1 cellular context compared by ENCODE assay signal in the genomic region with DNA sequence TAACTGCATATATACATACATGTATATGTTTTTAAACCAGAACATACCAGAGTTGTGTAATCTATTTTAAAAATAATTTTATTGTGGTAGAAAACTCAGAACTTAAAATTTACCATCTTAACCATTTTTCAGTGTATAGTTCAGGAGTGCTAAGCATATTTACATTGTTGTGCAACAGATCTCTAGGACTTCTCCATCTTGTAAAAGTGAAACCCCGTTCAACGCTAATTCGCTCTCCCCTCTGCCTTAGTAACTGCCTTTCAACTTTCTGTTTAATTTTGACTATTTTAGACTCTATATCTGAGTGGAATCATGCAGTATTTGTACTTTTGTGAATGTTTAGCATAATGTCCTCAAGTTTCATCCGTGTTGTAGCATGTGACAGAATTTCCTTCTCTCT.
TF ChIP-seq lines count a peak whose summit lies in the region.

No MANE protein-coding gene starts in this region.

TF ChIP-seq in HepG2, 621 proteins besides CTCF, POLR2A, EP300 and RAD21 (continued from another document and continues in another):
- TF ChIP-seq, protein P1, sequence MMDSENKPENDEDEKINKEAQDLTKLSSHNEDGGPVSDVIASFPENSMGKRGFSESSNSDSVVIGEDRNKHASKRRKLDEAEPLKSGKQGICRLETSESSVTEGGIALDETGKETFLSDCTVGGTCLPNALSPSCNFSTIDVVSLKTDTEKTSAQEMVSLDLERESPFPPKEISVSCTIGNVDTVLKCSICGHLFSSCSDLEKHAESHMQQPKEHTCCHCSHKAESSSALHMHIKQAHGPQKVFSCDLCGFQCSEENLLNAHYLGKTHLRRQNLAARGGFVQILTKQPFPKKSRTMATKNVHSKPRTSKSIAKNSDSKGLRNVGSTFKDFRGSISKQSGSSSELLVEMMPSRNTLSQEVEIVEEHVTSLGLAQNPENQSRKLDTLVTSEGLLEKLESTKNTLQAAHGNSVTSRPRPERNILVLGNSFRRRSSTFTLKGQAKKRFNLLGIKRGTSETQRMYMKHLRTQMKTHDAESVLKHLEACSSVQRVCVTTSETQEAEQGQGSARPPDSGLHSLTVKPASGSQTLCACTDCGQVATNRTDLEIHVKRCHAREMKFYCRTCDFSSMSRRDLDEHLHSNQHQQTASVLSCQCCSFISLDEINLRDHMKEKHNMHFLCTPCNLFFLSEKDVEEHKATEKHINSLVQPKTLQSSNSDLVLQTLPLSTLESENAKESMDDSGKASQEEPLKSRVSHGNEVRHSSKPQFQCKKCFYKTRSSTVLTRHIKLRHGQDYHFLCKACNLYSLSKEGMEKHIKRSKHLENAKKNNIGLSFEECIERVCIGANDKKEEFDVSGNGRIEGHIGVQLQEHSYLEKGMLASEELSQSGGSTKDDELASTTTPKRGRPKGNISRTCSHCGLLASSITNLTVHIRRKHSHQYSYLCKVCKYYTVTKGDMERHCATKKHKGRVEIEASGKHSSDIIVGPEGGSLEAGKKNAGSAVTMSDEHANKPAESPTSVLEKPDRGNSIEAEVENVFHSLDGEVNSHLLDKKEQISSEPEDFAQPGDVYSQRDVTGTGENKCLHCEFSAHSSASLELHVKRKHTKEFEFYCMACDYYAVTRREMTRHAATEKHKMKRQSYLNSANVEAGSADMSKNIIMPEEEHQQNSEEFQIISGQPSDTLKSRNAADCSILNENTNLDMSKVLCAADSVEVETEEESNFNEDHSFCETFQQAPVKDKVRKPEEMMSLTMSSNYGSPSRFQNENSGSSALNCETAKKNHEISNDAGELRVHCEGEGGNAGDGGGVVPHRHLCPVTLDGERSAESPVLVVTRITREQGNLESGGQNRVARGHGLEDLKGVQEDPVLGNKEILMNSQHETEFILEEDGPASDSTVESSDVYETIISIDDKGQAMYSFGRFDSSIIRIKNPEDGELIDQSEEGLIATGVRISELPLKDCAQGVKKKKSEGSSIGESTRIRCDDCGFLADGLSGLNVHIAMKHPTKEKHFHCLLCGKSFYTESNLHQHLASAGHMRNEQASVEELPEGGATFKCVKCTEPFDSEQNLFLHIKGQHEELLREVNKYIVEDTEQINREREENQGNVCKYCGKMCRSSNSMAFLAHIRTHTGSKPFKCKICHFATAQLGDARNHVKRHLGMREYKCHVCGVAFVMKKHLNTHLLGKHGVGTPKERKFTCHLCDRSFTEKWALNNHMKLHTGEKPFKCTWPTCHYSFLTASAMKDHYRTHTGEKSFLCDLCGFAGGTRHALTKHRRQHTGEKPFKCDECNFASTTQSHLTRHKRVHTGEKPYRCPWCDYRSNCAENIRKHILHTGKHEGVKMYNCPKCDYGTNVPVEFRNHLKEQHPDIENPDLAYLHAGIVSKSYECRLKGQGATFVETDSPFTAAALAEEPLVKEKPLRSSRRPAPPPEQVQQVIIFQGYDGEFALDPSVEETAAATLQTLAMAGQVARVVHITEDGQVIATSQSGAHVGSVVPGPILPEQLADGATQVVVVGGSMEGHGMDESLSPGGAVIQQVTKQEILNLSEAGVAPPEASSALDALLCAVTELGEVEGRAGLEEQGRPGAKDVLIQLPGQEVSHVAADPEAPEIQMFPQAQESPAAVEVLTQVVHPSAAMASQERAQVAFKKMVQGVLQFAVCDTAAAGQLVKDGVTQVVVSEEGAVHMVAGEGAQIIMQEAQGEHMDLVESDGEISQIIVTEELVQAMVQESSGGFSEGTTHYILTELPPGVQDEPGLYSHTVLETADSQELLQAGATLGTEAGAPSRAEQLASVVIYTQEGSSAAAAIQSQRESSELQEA (CRISPR knock-in tag; IDR thresholded peaks at IDR 0.05; ENCODE audit: not compliant biosample characterization), result no peak
- TF ChIP-seq MTF1 (CRISPR knock-in tag; IDR thresholded peaks at IDR 0.05) (no peak), FOXC1 (CRISPR knock-in tag; IDR thresholded peaks at IDR 0.05; ENCODE audit: borderline replicate concordance) (no peak), ZNF382 (CRISPR knock-in tag; IDR thresholded peaks at IDR 0.05; ENCODE audit: borderline replicate concordance) (no peak), ZFYVE20 (CRISPR knock-in tag; IDR thresholded peaks at IDR 0.05; ENCODE audit: borderline replicate concordance, low read depth) (no peak), CEBPG (CRISPR knock-in tag; IDR thresholded peaks at IDR 0.05) (peak; percentile 78), ZBTB7A (CRISPR knock-in tag; IDR thresholded peaks at IDR 0.05) (no peak), TCF12 (IDR thresholded peaks at IDR 0.05) (no peak), TCF12 (CRISPR knock-in tag; IDR thresholded peaks at IDR 0.05) (no peak), EHMT2 (IDR thresholded peaks at IDR 0.05; ENCODE audit: borderline replicate concordance, low read depth, low read length) (no peak), USF2 (IDR thresholded peaks at IDR 0.05; ENCODE audit: low read depth, low read length) (no peak), USF2 (CRISPR knock-in tag; IDR thresholded peaks at IDR 0.05; ENCODE audit: borderline replicate concordance) (no peak), MED13 (CRISPR knock-in tag; IDR thresholded peaks at IDR 0.05) (no peak), CCAR2 (optimal IDR thresholded peaks at IDR 0.05; ENCODE audit: low read depth, low read length) (no peak), RCOR2 (CRISPR knock-in tag; IDR thresholded peaks at IDR 0.05) (no peak), FOXA3 (CRISPR knock-in tag; IDR thresholded peaks at IDR 0.05) (peak; percentile 66), FOXA1 (IDR thresholded peaks at IDR 0.05) (no peak), FOXA1 (CRISPR knock-in tag; IDR thresholded peaks at IDR 0.05) (peak; percentile 42; the same call in 1 of the 2 replicates), HNF4A (CRISPR knock-in tag; IDR thresholded peaks at IDR 0.05) (no peak), ZNF670 (CRISPR knock-in tag; IDR thresholded peaks at IDR 0.05; ENCODE audit: borderline replicate concordance) (no peak), JDP2 (CRISPR knock-in tag; IDR thresholded peaks at IDR 0.05; ENCODE audit: borderline replicate concordance) (no peak), ARHGAP35 (CRISPR knock-in tag; IDR thresholded peaks at IDR 0.05; ENCODE audit: borderline replicate concordance) (no peak), CEBPB (IDR thresholded peaks at IDR 0.05; ENCODE audit: borderline replicate concordance, low read depth, low read length) (peak; percentile 69; the same call in 1 of the 2 replicates), SKI (IDR thresholded peaks at IDR 0.05; ENCODE audit: partially characterized antibody) (no peak), ZNF780A (CRISPR knock-in tag; IDR thresholded peaks at IDR 0.05) (no peak), NFE2L1 (CRISPR knock-in tag; IDR thresholded peaks at IDR 0.05; ENCODE audit: borderline replicate concordance) (no peak), ZNF691 (CRISPR knock-in tag; IDR thresholded peaks at IDR 0.05; ENCODE audit: borderline replicate concordance, low read depth) (no peak), ZKSCAN1 (IDR thresholded peaks at IDR 0.05; ENCODE audit: low read length) (no peak), ZNF335 (CRISPR knock-in tag; IDR thresholded peaks at IDR 0.05) (no peak), NCOA1 (CRISPR knock-in tag; IDR thresholded peaks at IDR 0.05) (no peak), HOXA9 (CRISPR knock-in tag; IDR thresholded peaks at IDR 0.05; ENCODE audit: borderline replicate concordance) (no peak), ZNF782 (CRISPR knock-in tag; IDR thresholded peaks at IDR 0.05; ENCODE audit: borderline replicate concordance) (no peak), HMG20A (CRISPR knock-in tag; IDR thresholded peaks at IDR 0.05; ENCODE audit: borderline replicate concordance) (peak; percentile 38; the same call in 1 of the 2 replicates)
- TF ChIP-seq, protein P2, sequence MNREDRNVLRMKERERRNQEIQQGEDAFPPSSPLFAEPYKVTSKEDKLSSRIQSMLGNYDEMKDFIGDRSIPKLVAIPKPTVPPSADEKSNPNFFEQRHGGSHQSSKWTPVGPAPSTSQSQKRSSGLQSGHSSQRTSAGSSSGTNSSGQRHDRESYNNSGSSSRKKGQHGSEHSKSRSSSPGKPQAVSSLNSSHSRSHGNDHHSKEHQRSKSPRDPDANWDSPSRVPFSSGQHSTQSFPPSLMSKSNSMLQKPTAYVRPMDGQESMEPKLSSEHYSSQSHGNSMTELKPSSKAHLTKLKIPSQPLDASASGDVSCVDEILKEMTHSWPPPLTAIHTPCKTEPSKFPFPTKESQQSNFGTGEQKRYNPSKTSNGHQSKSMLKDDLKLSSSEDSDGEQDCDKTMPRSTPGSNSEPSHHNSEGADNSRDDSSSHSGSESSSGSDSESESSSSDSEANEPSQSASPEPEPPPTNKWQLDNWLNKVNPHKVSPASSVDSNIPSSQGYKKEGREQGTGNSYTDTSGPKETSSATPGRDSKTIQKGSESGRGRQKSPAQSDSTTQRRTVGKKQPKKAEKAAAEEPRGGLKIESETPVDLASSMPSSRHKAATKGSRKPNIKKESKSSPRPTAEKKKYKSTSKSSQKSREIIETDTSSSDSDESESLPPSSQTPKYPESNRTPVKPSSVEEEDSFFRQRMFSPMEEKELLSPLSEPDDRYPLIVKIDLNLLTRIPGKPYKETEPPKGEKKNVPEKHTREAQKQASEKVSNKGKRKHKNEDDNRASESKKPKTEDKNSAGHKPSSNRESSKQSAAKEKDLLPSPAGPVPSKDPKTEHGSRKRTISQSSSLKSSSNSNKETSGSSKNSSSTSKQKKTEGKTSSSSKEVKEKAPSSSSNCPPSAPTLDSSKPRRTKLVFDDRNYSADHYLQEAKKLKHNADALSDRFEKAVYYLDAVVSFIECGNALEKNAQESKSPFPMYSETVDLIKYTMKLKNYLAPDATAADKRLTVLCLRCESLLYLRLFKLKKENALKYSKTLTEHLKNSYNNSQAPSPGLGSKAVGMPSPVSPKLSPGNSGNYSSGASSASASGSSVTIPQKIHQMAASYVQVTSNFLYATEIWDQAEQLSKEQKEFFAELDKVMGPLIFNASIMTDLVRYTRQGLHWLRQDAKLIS (CRISPR knock-in tag; IDR thresholded peaks at IDR 0.05), result no peak
- TF ChIP-seq, protein P3, sequence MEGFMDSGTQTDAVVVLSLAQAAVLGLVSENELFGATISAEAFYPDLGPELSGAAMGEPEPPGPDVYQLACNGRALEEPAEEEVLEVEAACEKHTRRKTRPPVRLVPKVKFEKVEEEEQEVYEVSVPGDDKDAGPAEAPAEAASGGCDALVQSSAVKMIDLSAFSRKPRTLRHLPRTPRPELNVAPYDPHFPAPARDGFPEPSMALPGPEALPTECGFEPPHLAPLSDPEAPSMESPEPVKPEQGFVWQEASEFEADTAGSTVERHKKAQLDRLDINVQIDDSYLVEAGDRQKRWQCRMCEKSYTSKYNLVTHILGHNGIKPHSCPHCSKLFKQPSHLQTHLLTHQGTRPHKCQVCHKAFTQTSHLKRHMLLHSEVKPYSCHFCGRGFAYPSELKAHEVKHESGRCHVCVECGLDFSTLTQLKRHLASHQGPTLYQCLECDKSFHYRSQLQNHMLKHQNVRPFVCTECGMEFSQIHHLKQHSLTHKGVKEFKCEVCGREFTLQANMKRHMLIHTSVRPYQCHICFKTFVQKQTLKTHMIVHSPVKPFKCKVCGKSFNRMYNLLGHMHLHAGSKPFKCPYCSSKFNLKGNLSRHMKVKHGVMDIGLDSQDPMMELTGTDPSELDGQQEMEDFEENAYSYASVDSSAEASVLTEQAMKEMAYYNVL (CRISPR knock-in tag; IDR thresholded peaks at IDR 0.05; ENCODE audit: borderline replicate concordance), result no peak
- TF ChIP-seq, protein P4, sequence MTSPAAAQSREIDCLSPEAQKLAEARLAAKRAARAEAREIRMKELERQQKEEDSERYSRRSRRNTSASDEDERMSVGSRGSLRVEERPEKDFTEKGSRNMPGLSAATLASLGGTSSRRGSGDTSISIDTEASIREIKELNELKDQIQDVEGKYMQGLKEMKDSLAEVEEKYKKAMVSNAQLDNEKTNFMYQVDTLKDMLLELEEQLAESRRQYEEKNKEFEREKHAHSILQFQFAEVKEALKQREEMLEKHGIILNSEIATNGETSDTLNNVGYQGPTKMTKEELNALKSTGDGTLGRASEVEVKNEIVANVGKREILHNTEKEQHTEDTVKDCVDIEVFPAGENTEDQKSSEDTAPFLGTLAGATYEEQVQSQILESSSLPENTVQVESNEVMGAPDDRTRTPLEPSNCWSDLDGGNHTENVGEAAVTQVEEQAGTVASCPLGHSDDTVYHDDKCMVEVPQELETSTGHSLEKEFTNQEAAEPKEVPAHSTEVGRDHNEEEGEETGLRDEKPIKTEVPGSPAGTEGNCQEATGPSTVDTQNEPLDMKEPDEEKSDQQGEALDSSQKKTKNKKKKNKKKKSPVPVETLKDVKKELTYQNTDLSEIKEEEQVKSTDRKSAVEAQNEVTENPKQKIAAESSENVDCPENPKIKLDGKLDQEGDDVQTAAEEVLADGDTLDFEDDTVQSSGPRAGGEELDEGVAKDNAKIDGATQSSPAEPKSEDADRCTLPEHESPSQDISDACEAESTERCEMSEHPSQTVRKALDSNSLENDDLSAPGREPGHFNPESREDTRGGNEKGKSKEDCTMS (CRISPR knock-in tag; conservative IDR thresholded peaks at IDR 0.05), result no peak
